In genomic region chr20:6006603-6006949, GRCh38 we compare ENCODE assay signal across 8 cellular contexts. TPM values are rescaled to one million over a fixed set of nuclear protein-coding genes. Genes with fewer than 3 reads are reported as not detected.
A peak's percentile ranks its signal among the peaks of the same experiment; 100 is the strongest.
DNase-seq lines count a peak whose midpoint lies in the region; ATAC-seq and TF ChIP-seq lines count a peak whose summit lies in the region.

No MANE protein-coding gene starts in this region.

- H3K9me3 ChIP-seq in iPS-20b (ENCODE audit: insufficient read depth, low read depth, low read length) (no peaks in the 10 kb centered on the region), thoracic aorta (no peaks in the 10 kb centered on the region)

- H3K27me3 ChIP-seq in iPS-20b (ENCODE audit: insufficient read depth, low read length) (no peaks in the 10 kb centered on the region), thoracic aorta (replicated peaks; ENCODE audit: insufficient read depth) (no peaks in the 10 kb centered on the region)

- H3K4me1 ChIP-seq in iPS-20b (ENCODE audit: insufficient read depth, low read length): peaks cover 6% of the 10 kb centered on the region; the same call in 1 of the 2 replicates
- H3K4me1 ChIP-seq in thoracic aorta (ENCODE audit: control insufficient read depth in 1 of 2, low read depth in 2 of 2): peaks cover 17 to 25% of the 10 kb centered on the region in 2 donors

- no peak for DNase-seq in activated CD4-positive, alpha-beta T cell treated with anti-CD3 and anti-CD28 coated beads, Interleukin-2, amount 10 ng/mL, durations not matched to agents 7 days and 5 days
- no peak for DNase-seq in activated CD4-positive, alpha-beta T cell treated with anti-CD3 and anti-CD28 coated beads for 1 hour
- no peak for DNase-seq in activated CD8-positive, alpha-beta T cell treated with anti-CD3 and anti-CD28 coated beads, Interleukin-2, amount 10 ng/mL, durations not matched to agents 7 days and 5 days
- DNase-seq in thoracic aorta (ENCODE audit: low spot score) (no peak), DMS114 treated with DMSO at 0.1 percent for 48 hours (lab: John Stamatoyannopoulos, UW; ENCODE audit: unreplicated experiment) (no peak), SHP77 treated with DMSO at 0.1 percent for 48 hours (lab: John Stamatoyannopoulos, UW) (no peak), 8988T (no peak)

- TF ChIP-seq CTCF in thoracic aorta (IDR thresholded peaks at IDR 0.05): no peak

- H3K4me1 Mint-ChIP-seq in activated CD4-positive, alpha-beta T cell treated with anti-CD3 and anti-CD28 coated beads, Interleukin-2, amount 10 ng/mL, durations not matched to agents 7 days and 5 days: peaks cover 32% of the 10 kb centered on the region
- H3K4me1 Mint-ChIP-seq in activated CD8-positive, alpha-beta T cell treated with anti-CD3 and anti-CD28 coated beads, Interleukin-2, amount 10 ng/mL, durations not matched to agents 7 days and 5 days (ENCODE audit: low read depth): peaks cover 24% of the 10 kb centered on the region

- H3K27me3 Mint-ChIP-seq in activated CD4-positive, alpha-beta T cell treated with anti-CD3 and anti-CD28 coated beads, Interleukin-2, amount 10 ng/mL, durations not matched to agents 7 days and 5 days: no peaks in the 10 kb centered on the region
- H3K27me3 Mint-ChIP-seq in activated CD8-positive, alpha-beta T cell treated with anti-CD3 and anti-CD28 coated beads, Interleukin-2, amount 10 ng/mL, durations not matched to agents 7 days and 5 days (ENCODE audit: low read depth): no peaks in the 10 kb centered on the region

- CTCF ChIA-PET in activated CD4-positive, alpha-beta T cell treated with anti-CD3 and anti-CD28 coated beads, Interleukin-2, amount 10 ng/mL, durations not matched to agents 7 days and 5 days (lab: Charles Lee): interaction anchor here (1.0 to 1.2 kb wide), 2 partner anchors 10 to 218 kb away, joined by 3 to 4 read pairs; no protein-coding TSS in a partner anchor
- CTCF ChIA-PET in activated CD8-positive, alpha-beta T cell treated with anti-CD3 and anti-CD28 coated beads, Interleukin-2, amount 10 ng/mL, durations not matched to agents 7 days and 5 days (lab: Charles Lee): interaction anchor here (0.8 to 1.3 kb wide), 2 partner anchors 24 to 72 kb away, joined by 3 read pairs; no protein-coding TSS in a partner anchor

- H3K9me3 Mint-ChIP-seq in activated CD4-positive, alpha-beta T cell treated with anti-CD3 and anti-CD28 coated beads, Interleukin-2, amount 10 ng/mL, durations not matched to agents 7 days and 5 days: no peaks in the 10 kb centered on the region
- no peaks in the 10 kb centered on the region for H3K9me3 Mint-ChIP-seq in activated CD8-positive, alpha-beta T cell treated with anti-CD3 and anti-CD28 coated beads, Interleukin-2, amount 10 ng/mL, durations not matched to agents 7 days and 5 days (ENCODE audit: insufficient read depth)

- H3K36me3 Mint-ChIP-seq in activated CD4-positive, alpha-beta T cell treated with anti-CD3 and anti-CD28 coated beads, Interleukin-2, amount 10 ng/mL, durations not matched to agents 7 days and 5 days (ENCODE audit: low read depth): peaks cover 12% of the 10 kb centered on the region
- H3K36me3 Mint-ChIP-seq in activated CD8-positive, alpha-beta T cell treated with anti-CD3 and anti-CD28 coated beads, Interleukin-2, amount 10 ng/mL, durations not matched to agents 7 days and 5 days (ENCODE audit: low read depth): peaks cover 20% of the 10 kb centered on the region

- H3K27ac ChIP-seq in iPS-20b (ENCODE audit: low read length): peak overlapping the region; percentile 14
- peak overlapping the region; percentile 83 to 86 for H3K27ac ChIP-seq in thoracic aorta

- H3K27ac Mint-ChIP-seq in activated CD4-positive, alpha-beta T cell treated with anti-CD3 and anti-CD28 coated beads, Interleukin-2, amount 10 ng/mL, durations not matched to agents 7 days and 5 days: peak overlapping the region; percentile 95
- peak overlapping the region; percentile 94 for H3K27ac Mint-ChIP-seq in activated CD8-positive, alpha-beta T cell treated with anti-CD3 and anti-CD28 coated beads, Interleukin-2, amount 10 ng/mL, durations not matched to agents 7 days and 5 days

- POLR2A ChIA-PET in activated CD4-positive, alpha-beta T cell treated with anti-CD3 and anti-CD28 coated beads, Interleukin-2, amount 10 ng/mL, durations not matched to agents 7 days and 5 days (lab: Charles Lee): interaction anchor here (0.6 kb wide), 1 partner anchor 20 kb away, joined by 3 read pairs; no protein-coding TSS in a partner anchor
- POLR2A ChIA-PET in activated CD8-positive, alpha-beta T cell treated with anti-CD3 and anti-CD28 coated beads, Interleukin-2, amount 10 ng/mL, durations not matched to agents 7 days and 5 days (lab: Charles Lee): no interaction called here

- peaks cover 20% of the 10 kb centered on the region for H3K36me3 ChIP-seq in iPS-20b (ENCODE audit: insufficient read depth, low read depth, low read length)
- peaks cover 13% of the 10 kb centered on the region for H3K36me3 ChIP-seq in thoracic aorta

- H3K4me3 ChIP-seq in iPS-20b (ENCODE audit: low read length) (peak overlapping the region; percentile 96), thoracic aorta (peak overlapping the region; percentile 94)

- peak overlapping the region; percentile 98 for H3K4me3 Mint-ChIP-seq in activated CD4-positive, alpha-beta T cell treated with anti-CD3 and anti-CD28 coated beads, Interleukin-2, amount 10 ng/mL, durations not matched to agents 7 days and 5 days
- peak overlapping the region; percentile 96 for H3K4me3 Mint-ChIP-seq in activated CD8-positive, alpha-beta T cell treated with anti-CD3 and anti-CD28 coated beads, Interleukin-2, amount 10 ng/mL, durations not matched to agents 7 days and 5 days

- H3K9ac ChIP-seq in iPS-20b (ENCODE audit: low read depth, low read length): peak overlapping the region; percentile 85; the same call in 1 of the 2 replicates

- ATAC-seq in activated CD8-positive, alpha-beta T cell treated with anti-CD3 and anti-CD28 coated beads, Interleukin-2, amount 10 ng/mL, durations not matched to agents 7 days and 5 days: no peak
- ATAC-seq in thoracic aorta (ENCODE audit: insufficient number of reproducible peaks, low FRiP score, low read depth): no peak

RNA-seq across cellular contexts. Expression of gene CRLS1, which starts 0.7 kb away (rescaled TPM):
- total RNA-seq in activated CD4-positive, alpha-beta T cell treated with anti-CD3 and anti-CD28 coated beads, Interleukin-2, amount 10 ng/mL, durations not matched to agents 7 days and 5 days: 10 to 100 TPM; 30.0 to 30.3 TPM
- total RNA-seq in activated CD8-positive, alpha-beta T cell treated with anti-CD3 and anti-CD28 coated beads, Interleukin-2, amount 10 ng/mL, durations not matched to agents 7 days and 5 days: 10 to 100 TPM; 33.0 to 35.6 TPM
- total RNA-seq in thoracic aorta: 10 to 100 TPM; 29.4 to 38.6 TPM

RNA-seq across cellular contexts. Expression of gene LRRN4, which starts 47.3 kb away (rescaled TPM):
- not detected for total RNA-seq in activated CD4-positive, alpha-beta T cell treated with anti-CD3 and anti-CD28 coated beads, Interleukin-2, amount 10 ng/mL, durations not matched to agents 7 days and 5 days
- total RNA-seq in activated CD8-positive, alpha-beta T cell treated with anti-CD3 and anti-CD28 coated beads, Interleukin-2, amount 10 ng/mL, durations not matched to agents 7 days and 5 days: not detected
- total RNA-seq in thoracic aorta: under 1 TPM in 1 of 2 donors, not detected in 1; 0.27 TPM

RNA-seq across cellular contexts. Expression of gene MCM8, which starts 56.1 kb away (rescaled TPM):
- 10 to 100 TPM; 32.1 to 32.4 TPM for total RNA-seq in activated CD4-positive, alpha-beta T cell treated with anti-CD3 and anti-CD28 coated beads, Interleukin-2, amount 10 ng/mL, durations not matched to agents 7 days and 5 days
- 10 to 100 TPM; 38.8 to 38.9 TPM for total RNA-seq in activated CD8-positive, alpha-beta T cell treated with anti-CD3 and anti-CD28 coated beads, Interleukin-2, amount 10 ng/mL, durations not matched to agents 7 days and 5 days
- total RNA-seq in thoracic aorta: 1 to 10 TPM; 3.8 to 5.1 TPM

RNA-seq across cellular contexts. Expression of gene TRMT6, which starts 56.2 kb away (rescaled TPM):
- total RNA-seq in activated CD4-positive, alpha-beta T cell treated with anti-CD3 and anti-CD28 coated beads, Interleukin-2, amount 10 ng/mL, durations not matched to agents 7 days and 5 days: 10 to 100 TPM; 15.1 to 17.8 TPM
- 10 to 100 TPM; 15.9 to 16.1 TPM for total RNA-seq in activated CD8-positive, alpha-beta T cell treated with anti-CD3 and anti-CD28 coated beads, Interleukin-2, amount 10 ng/mL, durations not matched to agents 7 days and 5 days
- 10 to 100 TPM in 1 of 2 donors, 1 to 10 TPM in 1; 5.0 to 10.9 TPM for total RNA-seq in thoracic aorta

Comparison
In these comparisons a context has a peak if more than half of its experiments do, and no peak if none do; other contexts are left out.
1. RNA of gene MCM8, which starts 56.1 kb away (total RNA-seq): 38.8 to 38.9 TPM in activated CD8-positive, alpha-beta T cell treated with anti-CD3 and anti-CD28 coated beads, Interleukin-2, amount 10 ng/mL, durations not matched to agents 7 days and 5 days and 32.1 to 32.4 TPM in activated CD4-positive, alpha-beta T cell treated with anti-CD3 and anti-CD28 coated beads, Interleukin-2, amount 10 ng/mL, durations not matched to agents 7 days and 5 days; 3.8 to 5.1 TPM in thoracic aorta; every median in the first group is over 4 times any median in the second.